1 cellular context compared by ENCODE assay signal in genomic region chr18:11998182-11998581, GRCh38.
TF ChIP-seq lines count a peak whose summit lies in the region.

No MANE protein-coding gene starts in this region.

TF ChIP-seq in SK-N-SH treated with all-trans-retinoic acid at 6 μM for 48 hours, 23 proteins besides CTCF, POLR2A, EP300 and RAD21 (continued from another document):
- TF ChIP-seq ZNF8 (CRISPR knock-in tag; IDR thresholded peaks at IDR 0.05) (no peak), ZNF565 (CRISPR knock-in tag; conservative IDR thresholded peaks at IDR 0.05; ENCODE audit: low read depth) (no peak), ZC3H10 (CRISPR knock-in tag; IDR thresholded peaks at IDR 0.05) (no peak), CSDC2 (CRISPR knock-in tag; IDR thresholded peaks at IDR 0.05) (no peak), ZFP3 (CRISPR knock-in tag; IDR thresholded peaks at IDR 0.05) (no peak), TCF4 (CRISPR knock-in tag; IDR thresholded peaks at IDR 0.05; ENCODE audit: borderline replicate concordance) (no peak), OSR1 (CRISPR knock-in tag; IDR thresholded peaks at IDR 0.05) (no peak)
